ENCODE assay signal across 12 cellular contexts in the genomic region with DNA sequence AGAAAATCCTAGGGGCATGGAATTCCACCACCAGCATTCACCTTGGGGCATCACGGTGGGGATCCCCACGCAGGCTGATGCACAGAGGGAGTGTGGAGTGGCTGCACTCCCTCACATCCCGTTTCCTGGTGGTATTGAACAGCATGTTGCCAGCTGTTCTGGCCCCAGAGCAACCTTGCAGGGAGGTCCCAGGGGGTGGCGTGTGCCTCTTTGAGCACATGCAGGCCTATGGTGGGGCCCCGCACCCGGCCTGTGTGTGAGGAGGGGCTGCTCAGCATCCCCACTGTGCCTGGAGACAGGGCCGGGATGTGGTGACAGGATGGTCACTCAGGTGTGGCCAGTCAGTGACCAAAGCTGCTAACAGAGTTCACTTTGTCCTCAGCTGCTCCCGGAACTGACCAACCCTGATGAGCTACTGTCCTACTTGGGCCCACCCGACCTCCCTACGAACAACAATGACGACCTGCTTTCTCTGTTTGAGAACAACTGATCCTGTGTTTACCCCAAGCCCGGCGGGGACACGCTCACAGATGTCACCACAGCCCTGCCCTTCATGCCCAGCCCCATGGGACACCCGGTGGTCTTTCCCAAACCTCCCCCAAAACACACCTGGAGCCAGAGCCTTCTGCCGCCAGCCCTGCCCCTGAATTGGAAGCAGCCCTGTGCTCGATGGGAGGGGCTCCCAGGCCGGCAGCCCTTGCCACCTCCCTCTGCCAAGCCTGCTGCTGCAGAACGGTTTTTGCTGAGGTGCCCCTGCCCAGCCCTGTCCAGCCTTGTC. TPM values are rescaled to one million over a fixed set of nuclear protein-coding genes. Genes with fewer than 3 reads are reported as not detected.
DNase-seq lines count a peak whose midpoint lies in the region; ATAC-seq and TF ChIP-seq lines count a peak whose summit lies in the region.
"Had no signal": no experiment of that assay in that cellular context is flagged by ENCODE, and none has a peak within 500 bp of the region (broad histone marks: within the 10 kb centered on the region; RNA-seq: fewer than 3 reads in every experiment).

No MANE protein-coding gene starts in this region.

- H3K4me1 ChIP-seq in ectodermal cell (ENCODE audit: control insufficient read depth, insufficient read depth, low read length), result peaks cover 19% of the 10 kb centered on the region
- H3K4me1 ChIP-seq in neuronal stem cell (ENCODE audit: control insufficient read depth in 2 of 2, insufficient read depth in 1 of 2, low read depth in 1 of 2, low read length in 2 of 2), result peaks cover 0 to 18% of the 10 kb centered on the region in 2 donors
- peaks cover 0 to 16% of the 10 kb centered on the region in 2 donors for H3K4me1 ChIP-seq in uterus
- peaks cover 6% of the 10 kb centered on the region for H3K4me1 ChIP-seq in foreskin keratinocyte

- ATAC-seq in Right ventricle myocardium inferior (peak; percentile 0), foreskin keratinocyte (no peak)

- no peak overlapping the region for H2BK12ac ChIP-seq in neuronal stem cell (ENCODE audit: low read length)

- no peak overlapping the region for H3K4ac ChIP-seq in neuronal stem cell (ENCODE audit: low read length)

- no peak overlapping the region for H3K14ac ChIP-seq in neuronal stem cell (ENCODE audit: low read length)

- TF ChIP-seq CTCF in uterus (IDR thresholded peaks at IDR 0.05) (no peak), foreskin keratinocyte (conservative IDR thresholded peaks at IDR 0.05) (no peak)

- H3K23ac ChIP-seq in neuronal stem cell (ENCODE audit: low read depth, low read length, poor library complexity), result peak overlapping the region; percentile 86

- WGBS in ectodermal cell, 2 experiments, result 91 to 93% methylated on average over 19 of the region's 19 CpGs
- no CpG with 5 or more reads among the region's 19 CpGs for WGBS in neuronal stem cell (ENCODE audit: extremely low coverage in 2 of 2, insufficient read length in 2 of 2, insufficient replicate concordance in 1 of 2), 2 donors

- H3K4me3 ChIP-seq in ectodermal cell (ENCODE audit: insufficient read depth, low read depth, low read length) (no peak overlapping the region), neuronal stem cell (ENCODE audit: low read length in 2 of 2) (no peak overlapping the region), uterus (no peak overlapping the region), MG63 (no peak overlapping the region)
- H3K4me3 ChIP-seq: SK-N-MC had no signal

- peak overlapping the region; percentile 22 for H2BK5ac ChIP-seq in neuronal stem cell (ENCODE audit: low read length)

- peaks cover 30% of the 10 kb centered on the region for H3K36me3 ChIP-seq in ectodermal cell (ENCODE audit: control insufficient read depth, insufficient read depth, low read length)
- peaks cover 47 to 64% of the 10 kb centered on the region in 2 donors for H3K36me3 ChIP-seq in neuronal stem cell (replicated peaks in 1 of 2; ENCODE audit: control insufficient read depth in 2 of 2, insufficient read depth in 2 of 2, low read length in 2 of 2)
- H3K36me3 ChIP-seq in uterus, result no peaks in the 10 kb centered on the region
- H3K36me3 ChIP-seq in MG63, result peaks cover 18% of the 10 kb centered on the region

- peak overlapping the region; percentile 66 for H3K9ac ChIP-seq in neuronal stem cell (ENCODE audit: low read depth, low read length, poor library complexity)

- no peak overlapping the region for H4K8ac ChIP-seq in neuronal stem cell (ENCODE audit: low read depth, low read length)

- H4K91ac ChIP-seq in neuronal stem cell (ENCODE audit: low read depth, low read length, poor library complexity), result peak overlapping the region; percentile 32

- no peak for TF ChIP-seq POLR2A in uterus (IDR thresholded peaks at IDR 0.05)

- H3K79me1 ChIP-seq in neuronal stem cell (ENCODE audit: low read depth, low read length), result no peaks in the 10 kb centered on the region

- H2AK5ac ChIP-seq in neuronal stem cell (ENCODE audit: low read depth, low read length), result peak overlapping the region; percentile 35

- intact Hi-C loops in Right ventricle myocardium inferior (cut with DNase I), result no loop called here
- intact Hi-C loops in cardiac septum (cut with DNase I), result loop anchor here (5.0 kb wide), 2 partner anchors 80 to 185 kb away; a partner anchor contains a TSS
- intact Hi-C loops in uterus (cut with DNase I; ENCODE audit: low total_unique reads), result no loop called here

- peak; percentile 42 for DNase-seq in Right ventricle myocardium inferior (ENCODE audit: missing footprints)
- no peak for DNase-seq in cardiac septum (ENCODE audit: low spot score)
- no peak for DNase-seq in neuronal stem cell (ENCODE audit: low spot score)
- no peak for DNase-seq in uterus
- DNase-seq in MG63, result no peak
- DNase-seq in DMS79 treated with DMSO at 0.1 percent for 48 hours (lab: John Stamatoyannopoulos, UW), result no peak
- no peak for DNase-seq in foreskin keratinocyte
- DNase-seq: AML-193; kidney; stimulated activated CD4-positive, alpha-beta T cell treated with anti-CD3 and anti-CD28 coated beads, Interleukin-4, amount 100 ng/mL, for 24 hours had no signal

- H3K9me3 ChIP-seq in ectodermal cell (ENCODE audit: control insufficient read depth, low read length) (no peaks in the 10 kb centered on the region), neuronal stem cell (replicated peaks in 1 of 2; ENCODE audit: control insufficient read depth in 2 of 2, insufficient read depth in 1 of 2, low read depth in 1 of 2, low read length in 2 of 2) (peaks cover 0 to 2% of the 10 kb centered on the region in 2 donors), uterus (no peaks in the 10 kb centered on the region), MG63 (no peaks in the 10 kb centered on the region)

- H3K4me2 ChIP-seq in neuronal stem cell (ENCODE audit: insufficient read depth, low read length, poor library complexity, severe bottlenecking), result no peak overlapping the region

- H3K27me3 ChIP-seq in ectodermal cell (ENCODE audit: control insufficient read depth, insufficient read depth, low read length, poor library complexity, severe bottlenecking), result no peaks in the 10 kb centered on the region
- H3K27me3 ChIP-seq in neuronal stem cell (ENCODE audit: control insufficient read depth in 3 of 3, insufficient read depth in 3 of 3, low read depth in 1 of 3, low read length in 3 of 3), result no peaks in the 10 kb centered on the region
- no peaks in the 10 kb centered on the region for H3K27me3 ChIP-seq in uterus
- H3K27me3 ChIP-seq in MG63, result no peaks in the 10 kb centered on the region
- no peaks in the 10 kb centered on the region for H3K27me3 ChIP-seq in foreskin keratinocyte

- no peak overlapping the region for H2BK120ac ChIP-seq in neuronal stem cell (ENCODE audit: low read depth, low read length)

- no peak overlapping the region for H2BK15ac ChIP-seq in neuronal stem cell (ENCODE audit: low read length)

- H2AFZ ChIP-seq in neuronal stem cell (ENCODE audit: low read length), result no peak overlapping the region

- H3K18ac ChIP-seq in neuronal stem cell (ENCODE audit: low read length), result peak overlapping the region; percentile 46

- H3K27ac ChIP-seq in ectodermal cell (ENCODE audit: insufficient read depth, low read depth, low read length, poor library complexity, severe bottlenecking), result peak overlapping the region; percentile 50
- no peak overlapping the region for H3K27ac ChIP-seq in neuronal stem cell (replicated peaks; ENCODE audit: low read length)
- peak overlapping the region; percentile 78 to 82 for H3K27ac ChIP-seq in uterus
- H3K27ac ChIP-seq in foreskin keratinocyte, result no peak overlapping the region

RNA-seq across cellular contexts. Expression of a gene that starts 18.7 kb away (rescaled TPM):
- total RNA-seq in Right ventricle myocardium inferior (62.2 TPM), cardiac septum (62.4 TPM), uterus (10 to 100 TPM in 2 of 4 donors, 1 to 10 TPM in 2; 2.8 to 97.0 (median 12.2) TPM), foreskin keratinocyte (15.1 and 17.7 TPM in 2 replicates)
- polyA plus RNA-seq in ectodermal cell (2013, experiment 1 of 4), result 81.3 TPM
- 80.1 TPM for polyA plus RNA-seq in ectodermal cell (2013, experiment 2 of 4)
- 57.4 TPM for polyA plus RNA-seq in ectodermal cell (2013, experiment 3 of 4)
- polyA plus RNA-seq in ectodermal cell (2013, experiment 4 of 4), result 69.0 TPM
- 39.9 TPM for polyA plus RNA-seq in neuronal stem cell (2013, experiment 1 of 2)
- polyA plus RNA-seq in neuronal stem cell (2013, experiment 2 of 2), result 38.5 TPM
- total RNA-seq in MG63 (2014; rRNA removed; shearing (Covaris generic); ENCODE audit: low replicate concordance), result 2.0 and 6.6 TPM in 2 replicates
- polyA plus RNA-seq in foreskin keratinocyte, result 17.7 and 19.1 TPM in 2 replicates

RNA-seq across cellular contexts. Expression of a gene that starts 29.2 kb away (rescaled TPM):
- total RNA-seq in Right ventricle myocardium inferior (524 TPM), cardiac septum (436 TPM), uterus (1,000 to 10,000 TPM in 1 of 4 donors, 100 to 1,000 TPM in 3; 474 to 1,393 (median 544) TPM), foreskin keratinocyte (4,179 and 4,396 TPM in 2 replicates)
- 2,333 TPM for polyA plus RNA-seq in ectodermal cell (2013, experiment 1 of 4)
- 2,154 TPM for polyA plus RNA-seq in ectodermal cell (2013, experiment 2 of 4)
- 2,166 TPM for polyA plus RNA-seq in ectodermal cell (2013, experiment 3 of 4)
- polyA plus RNA-seq in ectodermal cell (2013, experiment 4 of 4), result 2,374 TPM
- polyA plus RNA-seq in neuronal stem cell (2013, experiment 1 of 2), result 1,729 TPM
- 1,737 TPM for polyA plus RNA-seq in neuronal stem cell (2013, experiment 2 of 2)
- 6,024 and 6,806 TPM in 2 replicates for total RNA-seq in MG63 (2014; rRNA removed; shearing (Covaris generic); ENCODE audit: low replicate concordance)
- 6,662 and 7,130 TPM in 2 replicates for polyA plus RNA-seq in foreskin keratinocyte

Comparison
In these comparisons a context has a peak if more than half of its experiments do, and no peak if none do; other contexts are left out.
1. H3K27ac ChIP-seq: peak in ectodermal cell (single experiment) and uterus (2 of 2); none in neuronal stem cell (single experiment) and foreskin keratinocyte (single experiment).